18 cellular contexts compared by ENCODE assay signal in genomic region chr3:195254454-195255175, GRCh38. TPM values are rescaled to one million over a fixed set of nuclear protein-coding genes. Genes with fewer than 3 reads are reported as not detected.
A peak's percentile ranks its signal among the peaks of the same experiment; 100 is the strongest.
DNase-seq lines count a peak whose midpoint lies in the region; ATAC-seq and TF ChIP-seq lines count a peak whose summit lies in the region.
"Had no signal": no experiment of that assay in that cellular context is flagged by ENCODE, and none has a peak within 500 bp of the region (broad histone marks: within the 10 kb centered on the region; RNA-seq: fewer than 3 reads in every experiment).

No MANE protein-coding gene starts in this region.

- no peaks in the 10 kb centered on the region for H3K36me3 Mint-ChIP-seq in CD4-positive, CD25-positive, alpha-beta regulatory T cell

- no peak for ATAC-seq in CD4-positive, CD25-positive, alpha-beta regulatory T cell (ENCODE audit: low read depth in 2 of 2)
- ATAC-seq in Panc1 (no peak), lung (ENCODE audit: insufficient read depth, low FRiP score) (no peak), GM19035 (IDR thresholded peaks at IDR 0.05; ENCODE audit: unreplicated experiment) (no peak)
- ATAC-seq: HepG2 had no signal

- in situ Hi-C loops in Panc1 (cut with HindIII; ENCODE audit: low pct_unique_long_range_greater_than_20kb, low sequenced_read_pairs): no loop called here

- peak overlapping the region in 2 of 3 donors; percentile 39 to 80 for H3K27ac Mint-ChIP-seq in CD4-positive, CD25-positive, alpha-beta regulatory T cell

- CTCF ChIA-PET in A673 (lab: Charles Lee): no interaction called here
- CTCF ChIA-PET in Panc1 (lab: Charles Lee): interaction anchor here (1.4 kb wide), 1 partner anchor 572 kb away, joined by 3 read pairs; no protein-coding TSS in a partner anchor

- H3K4me3 ChIP-seq in A673 (ENCODE audit: low read depth, low read length, poor library complexity, severe bottlenecking): no peak overlapping the region
- no peak overlapping the region for H3K4me3 ChIP-seq in CD4-positive, CD25-positive, alpha-beta regulatory T cell (ENCODE audit: low read depth, low read length)
- no peak overlapping the region for H3K4me3 ChIP-seq in Panc1 (ENCODE audit: low read depth in 2 of 2, low read length in 2 of 2)
- H3K4me3 ChIP-seq in lung: no peak overlapping the region
- no peak overlapping the region for H3K4me3 ChIP-seq in suprapubic skin
- H3K4me3 ChIP-seq: MG63, Peyer's patch, smooth muscle cell, thoracic aorta had no signal

- peaks cover 5 to 44% (median 30%) of the 10 kb centered on the region in 4 donors for H3K4me1 Mint-ChIP-seq in CD4-positive, CD25-positive, alpha-beta regulatory T cell

- H3K9me3 Mint-ChIP-seq in CD4-positive, CD25-positive, alpha-beta regulatory T cell: no peaks in the 10 kb centered on the region

- H3K9me3 ChIP-seq in A673 (ENCODE audit: low read depth, low read length, poor library complexity, severe bottlenecking) (no peaks in the 10 kb centered on the region), Panc1 (ENCODE audit: control insufficient read depth, insufficient read depth, low read depth, low read length) (no peaks in the 10 kb centered on the region), lung (ENCODE audit: control insufficient read depth in 2 of 2, insufficient read depth in 1 of 2, low read length in 1 of 2) (no peaks in the 10 kb centered on the region), suprapubic skin (no peaks in the 10 kb centered on the region)
- H3K9me3 ChIP-seq in CD4-positive, CD25-positive, alpha-beta regulatory T cell (ENCODE audit: control insufficient read depth in 2 of 2, low read length in 2 of 2): no peaks in the 10 kb centered on the region
- H3K9me3 ChIP-seq: MG63, Peyer's patch, thoracic aorta had no signal

- H3K27ac ChIP-seq in A673 (ENCODE audit: low read depth, low read length, poor library complexity, severe bottlenecking): peak overlapping the region; percentile 92
- H3K27ac ChIP-seq in CD4-positive, CD25-positive, alpha-beta regulatory T cell (ENCODE audit: insufficient read depth, low read length, poor library complexity, severe bottlenecking): no peak overlapping the region
- 0 out of 2 replicates have a peak overlapping the region, but pooled peaks have one; percentile 32 for H3K27ac ChIP-seq in Panc1 (ENCODE audit: low read length)
- no peak overlapping the region for H3K27ac ChIP-seq in lung (ENCODE audit: low read depth in 1 of 2, low read length in 1 of 2)
- H3K27ac ChIP-seq in suprapubic skin: no peak overlapping the region
- H3K27ac ChIP-seq: parathyroid adenoma, Peyer's patch, thoracic aorta had no signal

- 94 to 96% methylated on average over 16 of the region's 16 CpGs for WGBS in lung, 2 donors
- 91% methylated on average over 15 of the region's 16 CpGs for WGBS in suprapubic skin

- H3K27me3 ChIP-seq in A673 (replicated peaks; ENCODE audit: insufficient read depth, low read depth, low read length, poor library complexity) (no peaks in the 10 kb centered on the region), Panc1 (ENCODE audit: control insufficient read depth, insufficient read depth, low read length) (no peaks in the 10 kb centered on the region), lung (ENCODE audit: control insufficient read depth, insufficient read depth) (no peaks in the 10 kb centered on the region), suprapubic skin (no peaks in the 10 kb centered on the region)
- H3K27me3 ChIP-seq in CD4-positive, CD25-positive, alpha-beta regulatory T cell (ENCODE audit: control insufficient read depth, insufficient read depth, low read length): no peaks in the 10 kb centered on the region
- H3K27me3 ChIP-seq: MG63, Peyer's patch had no signal

- intact Hi-C loops in A673 (cut with micrococcal nuclease; ENCODE audit: unreplicated experiment): no loop called here
- intact Hi-C loops in Panc1 (cut with micrococcal nuclease; ENCODE audit: unreplicated experiment): loop anchor here (10.0 kb wide), 1 partner anchor 100 kb away; no protein-coding TSS in a partner anchor

- TF ChIP-seq EP300 in suprapubic skin (IDR thresholded peaks at IDR 0.05): no peak

- TF ChIP-seq CTCF in A673 (conservative IDR thresholded peaks at IDR 0.05; ENCODE audit: low read depth, low read length) (no peak), Panc1 (IDR thresholded peaks at IDR 0.05) (no peak), lung (IDR thresholded peaks at IDR 0.05; ENCODE audit: control extremely low read depth, extremely low read depth) (no peak), suprapubic skin (IDR thresholded peaks at IDR 0.05) (no peak)

- no peak for DNase-seq in A673 (ENCODE audit: low spot score)
- no peak for DNase-seq in CD4-positive, CD25-positive, alpha-beta regulatory T cell
- no peak for DNase-seq in Panc1 (ENCODE audit: low read depth, low spot score)
- peak; percentile 26 for DNase-seq in lung (ENCODE audit: low spot score)
- DNase-seq in SIG-M5 (lab: John Stamatoyannopoulos, UW): no peak
- DNase-seq in suprapubic skin (ENCODE audit: low spot score in 2 of 2): no peak
- DNase-seq: amniotic stem cell; GF-D8; MG63; NCI-H187; NCI-H748 treated with DMSO at 0.1 percent for 48 hours; stimulated activated CD4-positive, alpha-beta T cell treated with anti-CD3 and anti-CD28 coated beads, Interleukin-4, amount 100 ng/mL, for 4 hours had no signal

- no peaks in the 10 kb centered on the region for H3K36me3 ChIP-seq in A673 (ENCODE audit: insufficient read depth, low read length, poor library complexity, severe bottlenecking)
- no peaks in the 10 kb centered on the region for H3K36me3 ChIP-seq in CD4-positive, CD25-positive, alpha-beta regulatory T cell (ENCODE audit: control insufficient read depth, insufficient read depth, low read length)
- no peaks in the 10 kb centered on the region for H3K36me3 ChIP-seq in Panc1 (ENCODE audit: control insufficient read depth, insufficient read depth, low read length)
- peaks cover 0 to 2% of the 10 kb centered on the region in 2 donors for H3K36me3 ChIP-seq in lung (ENCODE audit: control insufficient read depth in 2 of 2, insufficient read depth in 2 of 2, low read length in 2 of 2)
- H3K36me3 ChIP-seq in suprapubic skin: peaks cover 3% of the 10 kb centered on the region
- H3K36me3 ChIP-seq: Peyer's patch, thoracic aorta had no signal

- no TSS peak for BruUV-seq in A673 (replicated peaks; lab: Mats Ljungman, UMichigan)
- no TSS peak for BruUV-seq in Panc1 (replicated peaks; lab: Mats Ljungman, UMichigan)

- no peak for TF ChIP-seq POLR2A in suprapubic skin (IDR thresholded peaks at IDR 0.05)

- H3K4me1 ChIP-seq in A673 (ENCODE audit: insufficient read depth, low read length, poor library complexity, severe bottlenecking) (peaks cover 70% of the 10 kb centered on the region), Panc1 (ENCODE audit: control insufficient read depth, insufficient read depth, low read length) (peaks cover 22% of the 10 kb centered on the region), lung (ENCODE audit: control insufficient read depth in 2 of 2, insufficient read depth in 2 of 2, low read length in 2 of 2) (peaks cover 0 to 8% of the 10 kb centered on the region in 2 donors), suprapubic skin (peaks cover 31% of the 10 kb centered on the region)
- peaks cover 21% of the 10 kb centered on the region for H3K4me1 ChIP-seq in CD4-positive, CD25-positive, alpha-beta regulatory T cell (ENCODE audit: control insufficient read depth, insufficient read depth, low read length, poor library complexity, severe bottlenecking)

- POLR2A ChIA-PET in A673 (lab: Charles Lee; ENCODE audit: low non-redundant PET) (no interaction called here), Panc1 (lab: Charles Lee) (interaction anchor here (0.6 kb wide), 1 partner anchor 264 kb away, joined by 4 read pairs; no protein-coding TSS in a partner anchor)

- H3K27me3 Mint-ChIP-seq in CD4-positive, CD25-positive, alpha-beta regulatory T cell: no peaks in the 10 kb centered on the region

- H3K4me3 Mint-ChIP-seq in CD4-positive, CD25-positive, alpha-beta regulatory T cell: no peak overlapping the region

RNA-seq across cellular contexts. Expression of gene XXYLT1, which starts 16.3 kb away (rescaled TPM):
- total RNA-seq in A673 (2021): 49.8 and 53.9 TPM in 2 replicates
- total RNA-seq in CD4-positive, CD25-positive, alpha-beta regulatory T cell: 6.4 TPM
- 1 to 10 TPM; 3.9 to 5.9 (median 4.8) TPM for polyA plus RNA-seq in CD4-positive, CD25-positive, alpha-beta regulatory T cell
- total RNA-seq in Panc1 (2021; ENCODE audit: unreplicated experiment): 26.0 TPM
- 29.7 TPM for polyA plus RNA-seq in Panc1 (2012; ENCODE audit: insufficient read length)
- 10 to 100 TPM; 13.7 to 15.4 TPM for total RNA-seq in lung
- polyA plus RNA-seq in lung: 1 to 10 TPM; 4.7 to 9.2 TPM
- 10 to 100 TPM in 2 of 4 donors, 1 to 10 TPM in 2; 8.0 to 19.4 (median 13.2) TPM for total RNA-seq in suprapubic skin

Comparison
In these comparisons a context has a peak if more than half of its experiments do, and no peak if none do; other contexts are left out.
1. H3K27ac ChIP-seq: peak in A673 (single experiment) and Panc1 (single experiment); none in CD4-positive, CD25-positive, alpha-beta regulatory T cell (single experiment), lung (0 of 2) and suprapubic skin (single experiment).